16 cellular contexts compared by ENCODE assay signal in genomic region chr5:3512291-3512690, GRCh38.
DNase-seq lines count a peak whose midpoint lies in the region; TF ChIP-seq lines count a peak whose summit lies in the region.
"Had no signal": no experiment of that assay in that cellular context is flagged by ENCODE, and none has a peak within 500 bp of the region (broad histone marks: within the 10 kb centered on the region; RNA-seq: fewer than 3 reads in every experiment).

No MANE protein-coding gene starts in this region.

- peaks cover 3% of the 10 kb centered on the region for H3K4me1 ChIP-seq in smooth muscle cell (ENCODE audit: low read depth)
- H3K4me1 ChIP-seq: BLaER1 had no signal

- DNase-seq in NCI-H1417 (lab: John Stamatoyannopoulos, UW): peak in 2 of 3 experiments; percentile 32 to 74
- DNase-seq in NCI-H1417 treated with DMSO at 0.1 percent for 48 hours (lab: John Stamatoyannopoulos, UW): no peak
- peak; percentile 72 for DNase-seq in NCI-H524 treated with DMSO at 0.1 percent for 48 hours (lab: John Stamatoyannopoulos, UW)
- DNase-seq in left kidney (ENCODE audit: low read depth, low spot score): peak; percentile 66
- no peak for DNase-seq in smooth muscle cell (lab: John Stamatoyannopoulos, UW; ENCODE audit: unreplicated experiment)
- no peak for DNase-seq in superior temporal gyrus (ENCODE audit: extremely low spot score)
- no peak for DNase-seq in D341Med (ENCODE audit: low spot score)
- DNase-seq: CD4-positive, CD25-positive, alpha-beta regulatory T cell; NCI-H187; NCI-H2081 treated with DMSO at 0.1 percent for 48 hours; PC-3; SK-N-SH; SW 1271 had no signal

- H3K9ac ChIP-seq in smooth muscle cell (ENCODE audit: low read depth): no peak overlapping the region
- H3K9ac ChIP-seq: BLaER1, KMS-11, SK-N-SH had no signal

- no peaks in the 10 kb centered on the region for H3K27me3 ChIP-seq in smooth muscle cell (ENCODE audit: low read depth)
- H3K27me3 ChIP-seq: BLaER1 had no signal

- no peaks in the 10 kb centered on the region for H3K79me2 ChIP-seq in smooth muscle cell (ENCODE audit: low read depth)

- no peak overlapping the region for H2AFZ ChIP-seq in smooth muscle cell (ENCODE audit: low read depth)

- no peak overlapping the region for H3K4me3 ChIP-seq in smooth muscle cell
- H3K4me3 ChIP-seq: BLaER1 had no signal

- no peaks in the 10 kb centered on the region for H3K9me3 ChIP-seq in smooth muscle cell (replicated peaks; ENCODE audit: low read depth)
- H3K9me3 ChIP-seq: SK-N-SH had no signal

- peak overlapping the region; percentile 0 for H3K27ac ChIP-seq in smooth muscle cell (ENCODE audit: low read depth)
- H3K27ac ChIP-seq: BLaER1, HL-60, KMS-11 had no signal

- WGBS in smooth muscle cell (ENCODE audit: low lambda C conversion rate): 52% methylated on average over 7 of the region's 7 CpGs

- peak overlapping the region; percentile 69 for H3K4me2 ChIP-seq in smooth muscle cell
- H3K4me2 ChIP-seq: BLaER1, KMS-11, SK-N-SH had no signal

- TF ChIP-seq CTCF in smooth muscle cell (IDR thresholded peaks at IDR 0.05; ENCODE audit: borderline replicate concordance, insufficient read depth, poor library complexity, severe bottlenecking): no peak

- no peaks in the 10 kb centered on the region for H3F3A ChIP-seq in smooth muscle cell (ENCODE audit: low read depth)

- no peaks in the 10 kb centered on the region for H3K36me3 ChIP-seq in smooth muscle cell (ENCODE audit: low read depth)
- H3K36me3 ChIP-seq: BLaER1 had no signal

- no peaks in the 10 kb centered on the region for H4K20me1 ChIP-seq in smooth muscle cell (ENCODE audit: low read depth)
- H4K20me1 ChIP-seq: BLaER1 had no signal

Comparison
In these comparisons a context has a peak if more than half of its experiments do, and no peak if none do; other contexts are left out.
1. DNase-seq: peak in NCI-H1417 (2 of 3), NCI-H524 treated with DMSO at 0.1 percent for 48 hours (single experiment) and left kidney (single experiment); none in NCI-H1417 treated with DMSO at 0.1 percent for 48 hours (single experiment), smooth muscle cell (single experiment), superior temporal gyrus (single experiment) and D341Med (single experiment).